16 cellular contexts compared by ENCODE assay signal in the genomic region with DNA sequence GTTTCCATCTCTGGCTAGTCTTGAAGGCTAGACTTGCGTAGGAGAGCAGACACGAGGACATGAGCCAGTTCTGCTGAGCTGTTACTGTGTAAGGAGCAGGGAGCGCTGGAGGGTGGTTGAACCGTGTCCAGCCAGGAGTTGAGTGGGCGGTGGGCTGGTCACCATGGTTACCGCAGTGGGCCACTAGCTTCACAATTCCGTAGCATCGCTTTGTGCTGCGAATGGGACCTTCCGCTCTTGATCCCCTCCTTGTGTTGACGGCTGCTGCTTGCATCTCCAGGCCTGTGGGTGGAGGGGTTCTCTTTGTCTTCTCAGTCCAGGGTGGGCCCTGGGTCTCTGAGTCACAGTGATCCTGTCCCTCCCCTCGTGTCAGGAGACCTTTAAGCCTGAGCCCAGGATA. TPM values are rescaled to one million over a fixed set of nuclear protein-coding genes. Genes with fewer than 3 reads are reported as not detected.
A peak's percentile ranks its signal among the peaks of the same experiment; 100 is the strongest.
DNase-seq lines count a peak whose midpoint lies in the region; ATAC-seq and TF ChIP-seq lines count a peak whose summit lies in the region.
"Had no signal": no experiment of that assay in that cellular context is flagged by ENCODE, and none has a peak within 500 bp of the region (broad histone marks: within the 10 kb centered on the region; RNA-seq: fewer than 3 reads in every experiment).

No MANE protein-coding gene starts in this region.

- H3K4me1 ChIP-seq in left ventricle myocardium inferior (no peaks in the 10 kb centered on the region), colonic mucosa (peaks cover 3% of the 10 kb centered on the region)
- H3K4me1 ChIP-seq: gastroesophageal sphincter, left lung had no signal

- TF ChIP-seq CTCF in left ventricle myocardium inferior (IDR thresholded peaks at IDR 0.05; ENCODE audit: borderline replicate concordance) (no peak), colonic mucosa (IDR thresholded peaks at IDR 0.05) (no peak)

- ATAC-seq in left cardiac atrium (peak; percentile 50 to 67), GM19452 (IDR thresholded peaks at IDR 0.05; ENCODE audit: unreplicated experiment) (no peak), GM19351 (IDR thresholded peaks at IDR 0.05; ENCODE audit: unreplicated experiment) (no peak)
- ATAC-seq: effector memory CD8-positive, alpha-beta T cell; gastroesophageal sphincter; HepG2; left lung had no signal

- intact Hi-C loops in left cardiac atrium (cut with DNase I): no loop called here
- intact Hi-C loops in left ventricle myocardium inferior (cut with micrococcal nuclease): no loop called here
- intact Hi-C loops in colonic mucosa (cut with DNase I): no loop called here

- H3K36me3 ChIP-seq in left ventricle myocardium inferior: no peaks in the 10 kb centered on the region
- H3K36me3 ChIP-seq in colonic mucosa: no peaks in the 10 kb centered on the region
- H3K36me3 ChIP-seq: gastroesophageal sphincter, left lung, thoracic aorta had no signal

- DNase-seq in left cardiac atrium (peak; percentile 28), left ventricle myocardium inferior (no peak), middle frontal gyrus (ENCODE audit: extremely low spot score, low spot score) (peak; percentile 35), colonic mucosa (no peak), 8988T (no peak)
- DNase-seq: aorta; effector memory CD8-positive, alpha-beta T cell; left lung; spleen had no signal

- H3K27me3 ChIP-seq in left ventricle myocardium inferior (ENCODE audit: low read depth) (no peaks in the 10 kb centered on the region), colonic mucosa (no peaks in the 10 kb centered on the region)
- H3K27me3 ChIP-seq: gastroesophageal sphincter, left lung, spleen had no signal

- no peaks in the 10 kb centered on the region for H3K9me3 ChIP-seq in left ventricle myocardium inferior (replicated peaks)
- H3K9me3 ChIP-seq in colonic mucosa: no peaks in the 10 kb centered on the region
- H3K9me3 ChIP-seq: gastroesophageal sphincter, left lung, spleen, thoracic aorta had no signal

- H3K27ac ChIP-seq in left ventricle myocardium inferior (replicated peaks) (no peak overlapping the region), cingulate gyrus (ENCODE audit: low read depth, low read length) (peak overlapping the region; percentile 47), colonic mucosa (no peak overlapping the region)
- H3K27ac ChIP-seq: gastroesophageal sphincter, left lung, spleen, thoracic aorta had no signal

- H3K9ac ChIP-seq in colonic mucosa (ENCODE audit: low read depth in 2 of 2, low read length in 2 of 2): no peak overlapping the region

- no peak overlapping the region for H3K4me3 ChIP-seq in left ventricle myocardium inferior
- no peak overlapping the region for H3K4me3 ChIP-seq in colonic mucosa
- H3K4me3 ChIP-seq: gastroesophageal sphincter, left lung, spleen, thoracic aorta had no signal

RNA-seq across cellular contexts. Expression of a gene that starts 49.4 kb away (rescaled TPM):
- not detected for total RNA-seq in left cardiac atrium
- not detected for total RNA-seq in left ventricle myocardium inferior
- total RNA-seq in colonic mucosa: not detected
- total RNA-seq: aorta, gastroesophageal sphincter, HepG2, left lung, OCI-LY7, thoracic aorta had no signal

RNA-seq across cellular contexts. Expression of a gene that starts 49.7 kb away (rescaled TPM):
- 10 to 100 TPM; 28.0 to 40.2 TPM for total RNA-seq in left cardiac atrium
- 26.1 TPM for total RNA-seq in left ventricle myocardium inferior
- 10 to 100 TPM; 15.9 to 16.2 TPM for total RNA-seq in colonic mucosa

Comparison
In these comparisons a context has a peak if more than half of its experiments do, and no peak if none do; other contexts are left out.
1. DNase-seq: peak in left cardiac atrium (single experiment) and middle frontal gyrus (single experiment); none in left ventricle myocardium inferior (single experiment), colonic mucosa (single experiment) and 8988T (single experiment).
2. ATAC-seq: peak in left cardiac atrium (2 of 2); none in GM19452 (single experiment) and GM19351 (single experiment).